ENCODE assay signal across 8 cellular contexts in genomic region chr16:2659560-2659959, GRCh38. TPM values are rescaled to one million over a fixed set of nuclear protein-coding genes. Genes with fewer than 3 reads are reported as not detected.
DNase-seq lines count a peak whose midpoint lies in the region; ATAC-seq and TF ChIP-seq lines count a peak whose summit lies in the region.
"Not testable (repeated sequence)": the region's sequence is repeated elsewhere in the genome, so short reads cannot be mapped to it uniquely, and the experiment has no call there.

No MANE protein-coding gene starts in this region.

- POLR2A ChIA-PET in Caco-2 (lab: Charles Lee): not testable (repeated sequence)

- WGBS in psoas muscle, 3 donors: 51 to 75% (median 56%) methylated on average over 5 to 8 of the region's 8 CpGs

- not testable (repeated sequence) for TF ChIP-seq CTCF in Caco-2 (IDR thresholded peaks at IDR 0.05; ENCODE audit: insufficient read depth in 1 of 2, low read depth in 1 of 2, low read length in 1 of 2, severe bottlenecking in 1 of 2, unreplicated experiment in 1 of 2); Peyer's patch (IDR thresholded peaks at IDR 0.05); colonic mucosa (IDR thresholded peaks at IDR 0.05); mucosa of descending colon (IDR thresholded peaks at IDR 0.05); psoas muscle (IDR thresholded peaks at IDR 0.05); upper lobe of right lung (IDR thresholded peaks at IDR 0.05)

- not testable (repeated sequence) for H3K9me3 ChIP-seq in Caco-2, Peyer's patch, colonic mucosa, mucosa of descending colon, psoas muscle, upper lobe of right lung

- not testable (repeated sequence) for TF ChIP-seq POLR2A in Peyer's patch (IDR thresholded peaks at IDR 0.05)

- not testable (repeated sequence) for H3K27ac Mint-ChIP-seq in Caco-2 (ENCODE audit: unreplicated experiment)
- H3K27ac Mint-ChIP-seq in activated T-helper 17 cell treated with anti-CD3 and anti-CD28 coated beads, Interleukin-2, amount 50 U/mL, for 72 hours: peak overlapping the region; percentile 20

- not testable (repeated sequence) for H3K27me3 Mint-ChIP-seq in Caco-2 (ENCODE audit: insufficient read depth, unreplicated experiment); activated T-helper 17 cell treated with anti-CD3 and anti-CD28 coated beads, Interleukin-2, amount 50 U/mL, for 72 hours

- H3K36me3 Mint-ChIP-seq in Caco-2 (ENCODE audit: insufficient read depth, unreplicated experiment): not testable (repeated sequence)
- H3K36me3 Mint-ChIP-seq in activated T-helper 17 cell treated with anti-CD3 and anti-CD28 coated beads, Interleukin-2, amount 50 U/mL, for 72 hours (ENCODE audit: low read depth): peaks cover 48% of the 10 kb centered on the region

- CTCF ChIA-PET in Caco-2 (lab: Charles Lee): not testable (repeated sequence)

- not testable (repeated sequence) for H3K27me3 ChIP-seq in Caco-2 (replicated peaks; ENCODE audit: control insufficient read depth, insufficient read depth, low read length); Peyer's patch; colonic mucosa; psoas muscle (ENCODE audit: insufficient read depth in 3 of 3, low read length in 2 of 3); upper lobe of right lung

- DNase-seq in Caco-2 (peak; percentile 59 to 60), Peyer's patch (peak in 2 of 3 donors; percentile 65 to 75), colonic mucosa (peak; percentile 65), islet precursor cell (peak; percentile 12), mucosa of descending colon (peak; percentile 40 to 74 (median 58))
- DNase-seq in psoas muscle, upper lobe of right lung: not testable (repeated sequence)

- H3K9me3 Mint-ChIP-seq in Caco-2 (ENCODE audit: unreplicated experiment); activated T-helper 17 cell treated with anti-CD3 and anti-CD28 coated beads, Interleukin-2, amount 50 U/mL, for 72 hours: not testable (repeated sequence)

- peaks cover 12% of the 10 kb centered on the region for H3K4me1 Mint-ChIP-seq in Caco-2 (ENCODE audit: low read depth, unreplicated experiment)
- peaks cover 25% of the 10 kb centered on the region for H3K4me1 Mint-ChIP-seq in activated T-helper 17 cell treated with anti-CD3 and anti-CD28 coated beads, Interleukin-2, amount 50 U/mL, for 72 hours

- H3K4me3 Mint-ChIP-seq in Caco-2 (ENCODE audit: unreplicated experiment): peak overlapping the region; percentile 22
- not testable (repeated sequence) for H3K4me3 Mint-ChIP-seq in activated T-helper 17 cell treated with anti-CD3 and anti-CD28 coated beads, Interleukin-2, amount 50 U/mL, for 72 hours

- not testable (repeated sequence) for H3K27ac ChIP-seq in Peyer's patch, colonic mucosa, psoas muscle, upper lobe of right lung

- H3K9ac ChIP-seq in colonic mucosa (ENCODE audit: low read depth in 2 of 2, low read length in 2 of 2): not testable (repeated sequence)

- H3K4me3 ChIP-seq in Caco-2 (ENCODE audit: low read depth, low read length); Peyer's patch; colonic mucosa; mucosa of descending colon; psoas muscle; upper lobe of right lung: not testable (repeated sequence)

- H3K36me3 ChIP-seq in Caco-2 (ENCODE audit: control insufficient read depth, insufficient read depth, low read length); Peyer's patch; colonic mucosa; mucosa of descending colon (ENCODE audit: low read depth): not testable (repeated sequence)
- H3K36me3 ChIP-seq in psoas muscle (ENCODE audit: insufficient read depth in 1 of 2, low read depth in 1 of 2) (peaks cover 0 to 19% of the 10 kb centered on the region in 2 donors), upper lobe of right lung (peaks cover 12% of the 10 kb centered on the region)

- intact Hi-C loops in Caco-2 (cut with micrococcal nuclease; ENCODE audit: unreplicated experiment); colonic mucosa (cut with DNase I); mucosa of descending colon (cut with DNase I, micrococcal nuclease); psoas muscle (cut with DNase I); upper lobe of right lung (cut with DNase I): not testable (repeated sequence)

- not testable (repeated sequence) for ATAC-seq in activated T-helper 17 cell treated with anti-CD3 and anti-CD28 coated beads, Interleukin-2, amount 50 U/mL, for 72 hours (replicated peaks)
- peak; percentile 83 for ATAC-seq in mucosa of descending colon
- ATAC-seq in psoas muscle: peak; percentile 47 to 54 (median 49)
- ATAC-seq in upper lobe of right lung: peak; percentile 7

- not testable (repeated sequence) for BruUV-seq in Caco-2 (replicated peaks; lab: Mats Ljungman, UMichigan)

- H3K4me1 ChIP-seq in Caco-2 (peaks cover 11% of the 10 kb centered on the region), Peyer's patch (peaks cover 0 to 20% (median 0%) of the 10 kb centered on the region in 4 donors), mucosa of descending colon (ENCODE audit: low read depth) (peaks cover 28% of the 10 kb centered on the region), upper lobe of right lung (peaks cover 11% of the 10 kb centered on the region)
- H3K4me1 ChIP-seq in colonic mucosa, psoas muscle: not testable (repeated sequence)

RNA-seq across cellular contexts. Expression of gene KCTD5, which starts 22.8 kb away (rescaled TPM):
- total RNA-seq in Caco-2 (2022): 30.4 and 33.3 TPM in 2 replicates
- 10 to 100 TPM; 23.1 to 85.6 (median 56.4) TPM for total RNA-seq in Peyer's patch
- 10 to 100 TPM; 42.2 to 79.1 TPM for total RNA-seq in activated T-helper 17 cell treated with anti-CD3 and anti-CD28 coated beads, Interleukin-2, amount 50 U/mL, for 72 hours
- total RNA-seq in colonic mucosa: 10 to 100 TPM; 45.2 to 88.3 TPM
- total RNA-seq in mucosa of descending colon: 10 to 100 TPM; 28.2 to 80.7 (median 48.5) TPM
- total RNA-seq in psoas muscle: 10 to 100 TPM in 3 of 4 donors, 1 to 10 TPM in 1; 9.1 to 18.0 (median 16.7) TPM
- 10 to 100 TPM; 10.8 to 65.8 (median 24.1) TPM for polyA plus RNA-seq in psoas muscle
- total RNA-seq in upper lobe of right lung: 23.8 TPM
